8 cellular contexts compared by ENCODE assay signal in genomic region chr11:32809313-32809712, GRCh38. TPM values are rescaled to one million over a fixed set of nuclear protein-coding genes. Genes with fewer than 3 reads are reported as not detected.
A peak's percentile ranks its signal among the peaks of the same experiment; 100 is the strongest.
DNase-seq lines count a peak whose midpoint lies in the region; ATAC-seq and TF ChIP-seq lines count a peak whose summit lies in the region.

No MANE protein-coding gene starts in this region.

- TF ChIP-seq EP300 in sigmoid colon (IDR thresholded peaks at IDR 0.05): no peak

- H3K27ac ChIP-seq in right cardiac atrium (ENCODE audit: low read length): no peak overlapping the region
- H3K27ac ChIP-seq in sigmoid colon: no peak overlapping the region

- DNase-seq in activated gamma-delta T cell treated with Interleukin-2 at 50 U/mL for 16 hours: peak; percentile 19
- no peak for DNase-seq in activated gamma-delta T cell (lab: John Stamatoyannopoulos, UW)
- peak; percentile 44 for DNase-seq in MG63
- peak; percentile 60 for DNase-seq in RPMI7951 (ENCODE audit: low read depth)
- peak; percentile 75 for DNase-seq in amniotic epithelial cell (ENCODE audit: low read depth)
- peak; percentile 55 to 78 (median 68) for DNase-seq in right cardiac atrium
- DNase-seq in sigmoid colon: peak; percentile 70

- H3K9me3 ChIP-seq in MG63 (no peaks in the 10 kb centered on the region), right cardiac atrium (ENCODE audit: control insufficient read depth, low read length) (no peaks in the 10 kb centered on the region), sigmoid colon (no peaks in the 10 kb centered on the region)

- H3K27me3 ChIP-seq in MG63 (no peaks in the 10 kb centered on the region), right cardiac atrium (ENCODE audit: control insufficient read depth, insufficient read depth) (no peaks in the 10 kb centered on the region), sigmoid colon (no peaks in the 10 kb centered on the region)

- ATAC-seq in HG02571 (IDR thresholded peaks at IDR 0.05; ENCODE audit: unreplicated experiment) (peak; percentile 97), right cardiac atrium (peak; percentile 77 to 81)

- H3K36me3 ChIP-seq in MG63 (no peaks in the 10 kb centered on the region), sigmoid colon (no peaks in the 10 kb centered on the region)

- WGBS in right cardiac atrium: 23% methylated on average over 3 of the region's 3 CpGs
- WGBS in sigmoid colon, 2 donors: 23 to 27% methylated on average over 3 of the region's 3 CpGs

- H3K4me1 ChIP-seq in right cardiac atrium (ENCODE audit: control insufficient read depth, insufficient read depth, low read length): no peaks in the 10 kb centered on the region
- no peaks in the 10 kb centered on the region for H3K4me1 ChIP-seq in sigmoid colon

- peak in 2 of 4 experiments; percentile 38 to 51 for TF ChIP-seq CTCF in sigmoid colon (IDR thresholded peaks at IDR 0.05)

- intact Hi-C loops in right cardiac atrium (cut with DNase I) (no loop called here), sigmoid colon (cut with DNase I) (loop anchor here (5.0 kb wide), 1 partner anchor 258 kb away; no protein-coding TSS in a partner anchor)

- H3K4me3 ChIP-seq in MG63 (no peak overlapping the region), right cardiac atrium (ENCODE audit: low read length) (no peak overlapping the region), sigmoid colon (no peak overlapping the region)

- TF ChIP-seq POLR2A in sigmoid colon (IDR thresholded peaks at IDR 0.05): no peak

RNA-seq across cellular contexts. Expression of gene CCDC73, which starts 14.9 kb away (rescaled TPM):
- not detected in 2 replicates for total RNA-seq in MG63 (2014; rRNA removed; shearing (Covaris generic); ENCODE audit: low replicate concordance)
- total RNA-seq in RPMI7951 (2014; rRNA removed; shearing (Covaris generic)): 0.10 TPM in 1 of 2 replicates, not detected in the other
- not detected for total RNA-seq in right cardiac atrium
- not detected for polyA plus RNA-seq in right cardiac atrium
- not detected for total RNA-seq in sigmoid colon
- not detected for polyA plus RNA-seq in sigmoid colon

RNA-seq across cellular contexts. Expression of gene PRRG4, which starts 20.4 kb away (rescaled TPM):
- 0.13 and 1.4 TPM in 2 replicates for total RNA-seq in MG63 (2014; rRNA removed; shearing (Covaris generic); ENCODE audit: low replicate concordance)
- total RNA-seq in RPMI7951 (2014; rRNA removed; shearing (Covaris generic)): 0.24 and 0.49 TPM in 2 replicates
- total RNA-seq in right cardiac atrium (1 to 10 TPM; 1.4 to 2.2 (median 1.9) TPM), sigmoid colon (1 to 10 TPM; 1.6 to 2.1 (median 1.7) TPM)
- polyA plus RNA-seq in right cardiac atrium (1.9 TPM), sigmoid colon (1 to 10 TPM; 4.8 to 6.2 (median 5.3) TPM)
